ENCODE assay signal across 9 cellular contexts in genomic region chr11:43567396-43567975, GRCh38.
DNase-seq lines count a peak whose midpoint lies in the region; ATAC-seq and TF ChIP-seq lines count a peak whose summit lies in the region.
"Had no signal": no experiment of that assay in that cellular context is flagged by ENCODE, and none has a peak within 500 bp of the region (broad histone marks: within the 10 kb centered on the region; RNA-seq: fewer than 3 reads in every experiment).

No MANE protein-coding gene starts in this region.

- no peak overlapping the region for H3K4me3 ChIP-seq in lung

- POLR2A ChIA-PET in MCF 10A (lab: Yijun Ruan, JAX), result interaction anchor here (1.0 kb wide), 1 partner anchor 9 kb away, joined by 3 read pairs; no protein-coding TSS in a partner anchor
- POLR2A ChIA-PET in T-cell (lab: Charles Lee), result no interaction called here

- H3K36me3 Mint-ChIP-seq in MCF 10A (ENCODE audit: insufficient read depth, unreplicated experiment), result no peaks in the 10 kb centered on the region
- no peaks in the 10 kb centered on the region for H3K36me3 Mint-ChIP-seq in T-cell
- H3K36me3 Mint-ChIP-seq: CD4-positive, alpha-beta memory T cell had no signal

- H3K27me3 ChIP-seq in lung (ENCODE audit: control insufficient read depth, insufficient read depth), result peaks cover 3% of the 10 kb centered on the region

- intact Hi-C loops in MCF 10A (cut with micrococcal nuclease), result loop anchor here (1.0 kb wide), 1 partner anchor 63 kb away; no protein-coding TSS in a partner anchor

- WGBS in lung, 2 donors, result 18 to 21% methylated on average over 5 of the region's 5 CpGs

- ATAC-seq in HG03097 (IDR thresholded peaks at IDR 0.05; ENCODE audit: low FRiP score, unreplicated experiment), result peak; percentile 50
- ATAC-seq in lung (ENCODE audit: insufficient read depth, low FRiP score), result no peak
- ATAC-seq in T-cell (replicated peaks in 1 of 4), result no peak

- H3K9me3 ChIP-seq in lung (ENCODE audit: control insufficient read depth in 2 of 2, insufficient read depth in 1 of 2, low read length in 1 of 2), result no peaks in the 10 kb centered on the region

- CTCF ChIA-PET in MCF 10A (lab: Yijun Ruan, JAX), result interaction anchor here (0.6 to 6.9 kb wide), 25 partner anchors 9 to 694 kb away, joined by 3 to 41 read pairs (median 4); no protein-coding TSS in a partner anchor
- CTCF ChIA-PET in T-cell (lab: Charles Lee), result interaction anchor here in 1 of 2 donors (1.0 kb wide), 1 partner anchor 284 kb away, joined by 3 read pairs; no protein-coding TSS in a partner anchor

- H3K4me1 Mint-ChIP-seq in MCF 10A (ENCODE audit: insufficient read depth, unreplicated experiment) (no peaks in the 10 kb centered on the region), T-cell (no peaks in the 10 kb centered on the region)
- H3K4me1 Mint-ChIP-seq: CD4-positive, alpha-beta memory T cell had no signal

- H3K4me1 ChIP-seq in lung (ENCODE audit: control insufficient read depth in 2 of 2, insufficient read depth in 2 of 2, low read length in 2 of 2), result no peaks in the 10 kb centered on the region

- H3K27me3 Mint-ChIP-seq in MCF 10A (ENCODE audit: insufficient read depth, unreplicated experiment) (peaks cover 59% of the 10 kb centered on the region), T-cell (peaks cover 62 to 63% of the 10 kb centered on the region in 2 donors)

- H3K9me3 Mint-ChIP-seq in MCF 10A (ENCODE audit: unreplicated experiment), result no peaks in the 10 kb centered on the region
- no peaks in the 10 kb centered on the region for H3K9me3 Mint-ChIP-seq in T-cell

- H3K27ac Mint-ChIP-seq in MCF 10A (ENCODE audit: low read depth, unreplicated experiment) (no peak overlapping the region), T-cell (no peak overlapping the region)
- H3K27ac Mint-ChIP-seq: CD4-positive, alpha-beta memory T cell had no signal

- no peak overlapping the region for H3K27ac ChIP-seq in lung (ENCODE audit: low read depth in 1 of 2, low read length in 1 of 2)

- H3K4me3 Mint-ChIP-seq in MCF 10A (ENCODE audit: unreplicated experiment), result no peak overlapping the region
- H3K4me3 Mint-ChIP-seq in T-cell, result no peak overlapping the region
- H3K4me3 Mint-ChIP-seq: CD4-positive, alpha-beta memory T cell had no signal

- peak; percentile 63 for TF ChIP-seq CTCF in MCF 10A (IDR thresholded peaks at IDR 0.05; ENCODE audit: unreplicated experiment)
- TF ChIP-seq CTCF in lung (IDR thresholded peaks at IDR 0.05; ENCODE audit: control extremely low read depth, extremely low read depth), result peak; percentile 8

- no TSS peak for BruUV-seq in MCF 10A (replicated peaks; lab: Mats Ljungman, UMichigan)

- DNase-seq in NCI-H510A treated with DMSO at 0.1 percent for 48 hours (lab: John Stamatoyannopoulos, UW) (peak; percentile 41), NCI-H510A (lab: John Stamatoyannopoulos, UW) (no peak), NCI-H526 treated with DMSO at 0.1 percent for 48 hours (lab: John Stamatoyannopoulos, UW) (peak; percentile 23), MCF 10A (ENCODE audit: unreplicated experiment) (peak; percentile 70), lung (ENCODE audit: low spot score) (no peak), T-cell (no peak), GDM1 (lab: John Stamatoyannopoulos, UW) (no peak)

- H3K36me3 ChIP-seq in lung (ENCODE audit: control insufficient read depth in 2 of 2, insufficient read depth in 2 of 2, low read length in 2 of 2), result no peaks in the 10 kb centered on the region

Comparison
In these comparisons a context has a peak if more than half of its experiments do, and no peak if none do; other contexts are left out.
1. DNase-seq: peak in NCI-H510A treated with DMSO at 0.1 percent for 48 hours (single experiment), NCI-H526 treated with DMSO at 0.1 percent for 48 hours (single experiment) and MCF 10A (single experiment); none in NCI-H510A (single experiment), lung (single experiment), T-cell (0 of 34) and GDM1 (single experiment).